Comparison of ENCODE assay signal across 1 cellular context in the genomic region with DNA sequence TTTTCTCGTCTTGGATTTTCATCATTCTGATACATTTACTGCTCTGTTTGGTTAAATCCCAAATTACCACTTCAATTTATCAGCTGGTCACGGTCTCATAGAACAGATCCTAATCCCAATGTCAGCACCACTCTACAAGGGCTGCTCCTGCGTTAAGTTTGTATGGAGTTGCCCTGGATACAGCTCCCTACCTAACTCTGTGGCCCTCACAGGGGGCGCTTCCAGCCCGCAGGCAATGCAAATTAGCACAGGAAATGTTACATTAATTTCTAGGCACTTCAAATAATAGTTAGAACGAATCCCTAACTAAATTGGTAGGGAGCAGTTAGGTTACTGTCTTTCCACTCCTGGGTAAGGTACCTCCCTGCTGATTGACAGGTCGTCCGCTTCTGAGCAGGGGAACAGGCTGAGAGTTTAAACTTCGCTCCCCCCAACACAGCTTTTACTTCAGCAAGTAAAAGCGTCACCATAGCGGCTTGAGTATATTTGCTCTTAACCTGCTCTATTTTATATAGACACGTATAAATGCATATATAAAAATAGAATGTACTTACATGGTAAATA.
TF ChIP-seq lines count a peak whose summit lies in the region.

No MANE protein-coding gene starts in this region.

TF ChIP-seq in WTC11, 78 proteins besides CTCF, POLR2A, EP300 and RAD21 (continued from another document):
- TF ChIP-seq, protein P1, sequence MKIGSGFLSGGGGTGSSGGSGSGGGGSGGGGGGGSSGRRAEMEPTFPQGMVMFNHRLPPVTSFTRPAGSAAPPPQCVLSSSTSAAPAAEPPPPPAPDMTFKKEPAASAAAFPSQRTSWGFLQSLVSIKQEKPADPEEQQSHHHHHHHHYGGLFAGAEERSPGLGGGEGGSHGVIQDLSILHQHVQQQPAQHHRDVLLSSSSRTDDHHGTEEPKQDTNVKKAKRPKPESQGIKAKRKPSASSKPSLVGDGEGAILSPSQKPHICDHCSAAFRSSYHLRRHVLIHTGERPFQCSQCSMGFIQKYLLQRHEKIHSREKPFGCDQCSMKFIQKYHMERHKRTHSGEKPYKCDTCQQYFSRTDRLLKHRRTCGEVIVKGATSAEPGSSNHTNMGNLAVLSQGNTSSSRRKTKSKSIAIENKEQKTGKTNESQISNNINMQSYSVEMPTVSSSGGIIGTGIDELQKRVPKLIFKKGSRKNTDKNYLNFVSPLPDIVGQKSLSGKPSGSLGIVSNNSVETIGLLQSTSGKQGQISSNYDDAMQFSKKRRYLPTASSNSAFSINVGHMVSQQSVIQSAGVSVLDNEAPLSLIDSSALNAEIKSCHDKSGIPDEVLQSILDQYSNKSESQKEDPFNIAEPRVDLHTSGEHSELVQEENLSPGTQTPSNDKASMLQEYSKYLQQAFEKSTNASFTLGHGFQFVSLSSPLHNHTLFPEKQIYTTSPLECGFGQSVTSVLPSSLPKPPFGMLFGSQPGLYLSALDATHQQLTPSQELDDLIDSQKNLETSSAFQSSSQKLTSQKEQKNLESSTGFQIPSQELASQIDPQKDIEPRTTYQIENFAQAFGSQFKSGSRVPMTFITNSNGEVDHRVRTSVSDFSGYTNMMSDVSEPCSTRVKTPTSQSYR (CRISPR knock-in tag; IDR thresholded peaks at IDR 0.05) = no peak
TF ChIP-seq in WTC11: peak in this region for 0.
